8 cellular contexts compared by ENCODE assay signal in genomic region chr14:51095854-51096823, GRCh38. TPM values are rescaled to one million over a fixed set of nuclear protein-coding genes. Genes with fewer than 3 reads are reported as not detected.
DNase-seq lines count a peak whose midpoint lies in the region; ATAC-seq and TF ChIP-seq lines count a peak whose summit lies in the region.

No MANE protein-coding gene starts in this region.

- H3K4me1 ChIP-seq in HUES48 (ENCODE audit: control insufficient read depth, insufficient read depth, low read length) = peaks cover 15% of the 10 kb centered on the region
- H3K4me1 ChIP-seq in mucosa of stomach (ENCODE audit: control insufficient read depth, insufficient read depth, low read length) = peaks cover 14% of the 10 kb centered on the region
- H3K4me1 ChIP-seq in tibial nerve = peaks cover 0 to 39% (median 9%) of the 10 kb centered on the region in 4 donors

- TF ChIP-seq POLR2A in tibial nerve (IDR thresholded peaks at IDR 0.05) = no peak

- WGBS in tibial nerve, 2 donors = 19 to 21% methylated on average over 19 of the region's 19 CpGs

- no peak overlapping the region for H3K9ac ChIP-seq in HUES48 (ENCODE audit: low read depth, low read length)
- peak overlapping the region; percentile 59 for H3K9ac ChIP-seq in mucosa of stomach (ENCODE audit: low read length)

- no peak for DNase-seq in CD14-positive monocyte (ENCODE audit: low spot score)
- DNase-seq in T1000 (lab: John Stamatoyannopoulos, UW) = peak; percentile 39
- DNase-seq in epithelial cell of esophagus (ENCODE audit: low read depth) = peak; percentile 63
- DNase-seq in tibial nerve (ENCODE audit: low spot score in 2 of 2) = peak in 1 of 2 donors; percentile 66
- DNase-seq in NK-92 treated with Interleukin-12 subunit alpha and Interleukin-12 subunit beta, amount 100 ng/mL, for 24 hours (lab: John Stamatoyannopoulos, UW) = no peak

- no peaks in the 10 kb centered on the region for H3K9me3 ChIP-seq in HUES48 (ENCODE audit: control insufficient read depth, insufficient read depth, low read length)
- H3K9me3 ChIP-seq in mucosa of stomach (ENCODE audit: control insufficient read depth, low read length) = no peaks in the 10 kb centered on the region
- H3K9me3 ChIP-seq in tibial nerve = no peaks in the 10 kb centered on the region

- no peak overlapping the region for H3K27ac Mint-ChIP-seq in CD14-positive monocyte

- peak overlapping the region; percentile 69 for H3K27ac ChIP-seq in HUES48 (ENCODE audit: low read depth, low read length)
- H3K27ac ChIP-seq in tibial nerve = peak overlapping the region; percentile 56 to 88 (median 77)

- peaks cover 27% of the 10 kb centered on the region for H3K4me1 Mint-ChIP-seq in CD14-positive monocyte

- no peak for TF ChIP-seq CTCF in CD14-positive monocyte (IDR thresholded peaks at IDR 0.05)
- TF ChIP-seq CTCF in epithelial cell of esophagus (IDR thresholded peaks at IDR 0.05; ENCODE audit: insufficient read depth, low read depth, low read length, missing control alignments) = no peak
- no peak for TF ChIP-seq CTCF in tibial nerve (IDR thresholded peaks at IDR 0.05)

- H3K36me3 ChIP-seq in HUES48 (ENCODE audit: control insufficient read depth, insufficient read depth, low read length) = no peaks in the 10 kb centered on the region
- H3K36me3 ChIP-seq in mucosa of stomach (ENCODE audit: control insufficient read depth, insufficient read depth, low read length) = no peaks in the 10 kb centered on the region
- no peaks in the 10 kb centered on the region for H3K36me3 ChIP-seq in tibial nerve

- peaks cover 0 to 20% (median 4%) of the 10 kb centered on the region in 7 donors for H3K9me3 Mint-ChIP-seq in CD14-positive monocyte

- TF ChIP-seq EP300 in tibial nerve (IDR thresholded peaks at IDR 0.05) = peak in 1 of 2 donors; percentile 51

- H3K4me3 ChIP-seq in HUES48 (ENCODE audit: low read depth, low read length) (peak overlapping the region; percentile 81), epithelial cell of esophagus (ENCODE audit: low read length) (peak overlapping the region; percentile 69), mucosa of stomach (ENCODE audit: low read length) (peak overlapping the region; percentile 67), tibial nerve (peak overlapping the region; percentile 46 to 73 (median 64))

- intact Hi-C loops in CD14-positive monocyte (cut with micrococcal nuclease) = no loop called here

- H3K27me3 ChIP-seq in HUES48 (ENCODE audit: control insufficient read depth, insufficient read depth, low read length) = peaks cover 55% of the 10 kb centered on the region
- H3K27me3 ChIP-seq in mucosa of stomach (ENCODE audit: control insufficient read depth, insufficient read depth, low read length) = peaks cover 47% of the 10 kb centered on the region
- peaks cover 0 to 17% of the 10 kb centered on the region in 2 donors for H3K27me3 ChIP-seq in tibial nerve

- no peak for ATAC-seq in GM21423 (IDR thresholded peaks at IDR 0.05; ENCODE audit: unreplicated experiment)

- H3K4me3 Mint-ChIP-seq in CD14-positive monocyte = peak overlapping the region; percentile 84 to 96

- peaks cover 3 to 9% of the 10 kb centered on the region in 2 donors for H3K36me3 Mint-ChIP-seq in CD14-positive monocyte

- peaks cover 47 to 51% (median 49%) of the 10 kb centered on the region in 3 donors for H3K27me3 Mint-ChIP-seq in CD14-positive monocyte (ENCODE audit: low read depth in 3 of 3)

RNA-seq across cellular contexts. Expression of gene TRIM9, which starts 1.2 kb away (rescaled TPM):
- not detected for polyA plus RNA-seq in CD14-positive monocyte
- 1 to 10 TPM in 3 of 4 donors, under 1 TPM in 1; 0.87 to 5.9 (median 4.9) TPM for total RNA-seq in tibial nerve

Comparison
In these comparisons a context has a peak if more than half of its experiments do, and no peak if none do; other contexts are left out.
1. DNase-seq: peak in T1000 (single experiment) and epithelial cell of esophagus (single experiment); none in CD14-positive monocyte (single experiment) and NK-92 treated with Interleukin-12 subunit alpha and Interleukin-12 subunit beta, amount 100 ng/mL, for 24 hours (single experiment).
2. Peak in every context shown above with its lines, with median percentiles within 50 percentile points of each other: H3K4me3 ChIP-seq.